Comparison of ENCODE assay signal across 27 cellular contexts in genomic region chr14:22419620-22420019, GRCh38.
DNase-seq lines count a peak whose midpoint lies in the region; ATAC-seq, FAIRE-seq and TF ChIP-seq lines count a peak whose summit lies in the region.
"Had no signal": no experiment of that assay in that cellular context is flagged by ENCODE, and none has a peak within 500 bp of the region (broad histone marks: within the 10 kb centered on the region; RNA-seq: fewer than 3 reads in every experiment).

No MANE protein-coding gene starts in this region.

- no peak overlapping the region for H3K56ac ChIP-seq in H1 (replicated peaks; ENCODE audit: insufficient read length, low read depth, low read length)

- H2AK5ac ChIP-seq in H1 (ENCODE audit: low read depth, low read length), result no peak overlapping the region

- H3K23me2 ChIP-seq in H1 (ENCODE audit: low read depth, low read length), result no peaks in the 10 kb centered on the region

- no peaks in the 10 kb centered on the region for H3K36me3 Mint-ChIP-seq in mesothelial cell of epicardium
- H3K36me3 Mint-ChIP-seq: activated naive CD4-positive, alpha-beta T cell treated with anti-CD3 and anti-CD28 coated beads, Interleukin-2, amount 10 ng/mL, durations not matched to agents 7 days and 5 days; IgD-negative memory B cell; stimulated activated effector memory CD8-positive, alpha-beta T cell treated with anti-CD3 and anti-CD28 coated beads, Interleukin-12 subunit alpha, Interleukin-12 subunit beta, amount 100 ng/mL, for 72 hours had no signal

- 88% methylated on average over 3 of the region's 3 CpGs; no CpG with 5 or more reads in 1 of the 2 experiments for WGBS in H1 (ENCODE audit: extremely low coverage in 1 of 2, insufficient coverage in 1 of 2, insufficient read length in 1 of 2, insufficient replicate concordance in 2 of 2, low coverage in 1 of 2, low lambda C conversion rate in 2 of 2, missing lambda C conversion rate in 1 of 2), 2 experiments

- H3K4me3 ChIP-seq in Karpas-422 (ENCODE audit: low read length) (no peak overlapping the region), H1 (ENCODE audit: extremely low read depth in 1 of 4, insufficient read depth in 2 of 4, low read depth in 3 of 4, low read length in 4 of 4) (no peak overlapping the region)
- H3K4me3 ChIP-seq: adrenal gland, body of pancreas, gastroesophageal sphincter, hepatocyte, left lung, PC-9, prostate gland had no signal

- H4K91ac ChIP-seq in H1 (replicated peaks; ENCODE audit: insufficient read length, low read length), result no peak overlapping the region

- no peak for TF ChIP-seq RAD21 in H1 (IDR thresholded peaks at IDR 0.05 in 1 of 2, conservative IDR thresholded peaks at IDR 0.05 in 1 of 2; ENCODE audit: low read depth in 2 of 2, low read length in 2 of 2)

- peak; percentile 66 for DNase-seq in A172 (ENCODE audit: low spot score)
- no peak for DNase-seq in Karpas-422
- no peak for DNase-seq in H1 (ENCODE audit: low read depth in 1 of 2, low spot score in 2 of 2)
- no peak for DNase-seq in mesothelial cell of epicardium (ENCODE audit: low spot score in 2 of 2, unreplicated experiment in 2 of 2)
- no peak for DNase-seq in SW480 (ENCODE audit: low spot score)
- DNase-seq in cerebellar cortex (ENCODE audit: low spot score), result no peak
- no peak for DNase-seq in HuH-7 (ENCODE audit: low spot score)
- DNase-seq: activated CD4-positive, alpha-beta memory T cell treated with anti-CD3 and anti-CD28 coated beads, Interleukin-2, amount 10 ng/mL, durations not matched to agents 7 days and 5 days; activated naive CD4-positive, alpha-beta T cell treated with anti-CD3 and anti-CD28 coated beads, Interleukin-2, amount 10 ng/mL, durations not matched to agents 7 days and 5 days; adrenal gland; body of pancreas; DND-41; GF-D8; MM.1S; NCI-H2029; NCI-H524 treated with DMSO at 0.1 percent for 48 hours; PC-9; Right ventricle myocardium superior; substantia nigra had no signal

- no peaks in the 10 kb centered on the region for H4K20me1 ChIP-seq in Karpas-422 (ENCODE audit: insufficient read depth, low read depth, low read length)
- no peaks in the 10 kb centered on the region for H4K20me1 ChIP-seq in H1 (replicated peaks in 1 of 2; ENCODE audit: control insufficient read depth in 1 of 2, insufficient read depth in 2 of 2, low read length in 2 of 2)

- no peak overlapping the region for H4K5ac ChIP-seq in H1 (ENCODE audit: insufficient read length, low read depth, low read length)

- no peak overlapping the region for H2BK15ac ChIP-seq in H1 (ENCODE audit: low read length)

- no peak for TF ChIP-seq EP300 in H1 (IDR thresholded peaks at IDR 0.05; ENCODE audit: borderline replicate concordance in 1 of 2, low read depth in 2 of 2, low read length in 2 of 2)

- 0 out of 2 replicates have a peak overlapping the region, but pooled peaks have one; percentile 40 for H2BK5ac ChIP-seq in H1 (ENCODE audit: low read depth, low read length)

- no peak overlapping the region for H2AFZ ChIP-seq in Karpas-422 (ENCODE audit: low read length)
- no peak overlapping the region; the same call in 1 of the 2 replicates for H2AFZ ChIP-seq in H1 (ENCODE audit: low read length)
- H2AFZ ChIP-seq: hepatocyte, PC-9 had no signal

- H3K9ac ChIP-seq in Karpas-422 (ENCODE audit: low read length), result peak overlapping the region; percentile 71
- H3K9ac ChIP-seq in H1 (replicated peaks in 1 of 4; ENCODE audit: extremely low read depth in 1 of 4, low read depth in 3 of 4, low read length in 3 of 4), result no peak overlapping the region

- H3K4me1 ChIP-seq in Karpas-422 (ENCODE audit: low read length) (peaks cover 81% of the 10 kb centered on the region), H1 (replicated peaks in 1 of 4; ENCODE audit: control insufficient read depth in 3 of 4, insufficient read depth in 4 of 4, low read length in 3 of 4) (peaks cover 0 to 2% (median 0%) of the 10 kb centered on the region in 4 experiments; a peak in 1 of 7 replicates)
- H3K4me1 ChIP-seq: adrenal gland, gastroesophageal sphincter, prostate gland had no signal

- TF ChIP-seq CTCF in H1 (IDR thresholded peaks at IDR 0.05; ENCODE audit: control extremely low read depth in 1 of 3, insufficient read depth in 1 of 3, low read depth in 1 of 3, low read length in 3 of 3) (no peak), mesothelial cell of epicardium (IDR thresholded peaks at IDR 0.05; ENCODE audit: unreplicated experiment) (no peak)

- H2BK20ac ChIP-seq in H1 (ENCODE audit: low read length), result no peak overlapping the region

- no peaks in the 10 kb centered on the region for H3K9me3 ChIP-seq in Karpas-422 (ENCODE audit: low read length)
- no peaks in the 10 kb centered on the region for H3K9me3 ChIP-seq in H1 (ENCODE audit: insufficient read depth in 2 of 2, low read depth in 1 of 2, low read length in 1 of 2)
- H3K9me3 ChIP-seq: adrenal gland, body of pancreas, gastroesophageal sphincter, left lung, prostate gland had no signal

- FAIRE-seq in H1 (lab: Jason Lieb, UNC), result no peak

- H3K4ac ChIP-seq in H1 (replicated peaks; ENCODE audit: insufficient read length, low read depth, low read length), result no peak overlapping the region

- no peaks in the 10 kb centered on the region for H3K9me2 ChIP-seq in Karpas-422 (replicated peaks; ENCODE audit: insufficient read depth, low read length)

- H3K18ac ChIP-seq in H1 (ENCODE audit: extremely low read depth, low read length), result no peak overlapping the region

- H3K4me2 ChIP-seq in Karpas-422 (ENCODE audit: low read depth, low read length, poor library complexity, severe bottlenecking) (peak overlapping the region; percentile 64), H1 (ENCODE audit: insufficient read depth in 1 of 2, low read depth in 2 of 2, low read length in 2 of 2) (no peak overlapping the region)
- H3K4me2 ChIP-seq: hepatocyte, PC-9 had no signal

- TF ChIP-seq POLR2A in H1 (IDR thresholded peaks at IDR 0.05; ENCODE audit: control extremely low read depth in 1 of 2, low read depth in 2 of 2, low read length in 2 of 2), result no peak

- no peak overlapping the region for H4K8ac ChIP-seq in H1 (ENCODE audit: extremely low read depth, insufficient read depth, low read length)

- H3K27ac ChIP-seq in Karpas-422 (ENCODE audit: low read length) (peak overlapping the region; percentile 92), H1 (ENCODE audit: low read depth, low read length) (no peak overlapping the region)
- H3K27ac ChIP-seq: 22Rv1, adrenal gland, body of pancreas, gastroesophageal sphincter, hepatocyte, left lung, PC-9, prostate gland had no signal

- H3K23ac ChIP-seq in H1 (ENCODE audit: insufficient read length), result no peak overlapping the region

- H3K27ac Mint-ChIP-seq in mesothelial cell of epicardium, result peak overlapping the region; percentile 37
- H3K27ac Mint-ChIP-seq: activated CD4-positive, alpha-beta memory T cell treated with anti-CD3 and anti-CD28 coated beads, Interleukin-2, amount 10 ng/mL, durations not matched to agents 7 days and 5 days; activated naive CD4-positive, alpha-beta T cell treated with anti-CD3 and anti-CD28 coated beads, Interleukin-2, amount 10 ng/mL, durations not matched to agents 7 days and 5 days; IgD-negative memory B cell; stimulated activated effector memory CD8-positive, alpha-beta T cell treated with anti-CD3 and anti-CD28 coated beads, Interleukin-12 subunit alpha, Interleukin-12 subunit beta, amount 100 ng/mL, for 72 hours had no signal

- no peak overlapping the region for H3K4me3 Mint-ChIP-seq in mesothelial cell of epicardium
- H3K4me3 Mint-ChIP-seq: activated CD4-positive, alpha-beta memory T cell treated with anti-CD3 and anti-CD28 coated beads, Interleukin-2, amount 10 ng/mL, durations not matched to agents 7 days and 5 days; activated naive CD4-positive, alpha-beta T cell treated with anti-CD3 and anti-CD28 coated beads, Interleukin-2, amount 10 ng/mL, durations not matched to agents 7 days and 5 days; stimulated activated effector memory CD8-positive, alpha-beta T cell treated with anti-CD3 and anti-CD28 coated beads, Interleukin-12 subunit alpha, Interleukin-12 subunit beta, amount 100 ng/mL, for 72 hours had no signal

- ATAC-seq in HG02610 (IDR thresholded peaks at IDR 0.05; ENCODE audit: unreplicated experiment), result no peak
- ATAC-seq: body of pancreas; gastroesophageal sphincter; left lung; stimulated activated effector memory CD8-positive, alpha-beta T cell treated with anti-CD3 and anti-CD28 coated beads, Interleukin-12 subunit alpha, Interleukin-12 subunit beta, amount 100 ng/mL, for 72 hours had no signal

- peak overlapping the region; percentile 19; the same call in 1 of the 2 replicates for H2BK12ac ChIP-seq in H1 (ENCODE audit: low read depth, low read length)

- H3K79me2 ChIP-seq in Karpas-422 (ENCODE audit: low read length) (no peaks in the 10 kb centered on the region), H1 (ENCODE audit: control insufficient read depth in 1 of 2, insufficient read depth in 2 of 2, low read length in 2 of 2) (no peaks in the 10 kb centered on the region)
- H3K79me2 ChIP-seq: hepatocyte had no signal

- POLR2A ChIA-PET in H1 (lab: Charles Lee; ENCODE audit: partially characterized antibody), result no interaction called here

- CTCF ChIA-PET in H1 (lab: Charles Lee; ENCODE audit: partially characterized antibody), result interaction anchor here (1.1 to 2.4 kb wide), 2 partner anchors 44 to 52 kb away, joined by 3 to 12 read pairs; no protein-coding TSS in a partner anchor

- H3K27me3 ChIP-seq in Karpas-422 (ENCODE audit: low read length) (no peaks in the 10 kb centered on the region), H1 (replicated peaks in 1 of 4; ENCODE audit: control insufficient read depth in 3 of 4, extremely low read depth in 1 of 4, insufficient read depth in 3 of 4, low read length in 3 of 4) (no peaks in the 10 kb centered on the region)
- H3K27me3 ChIP-seq: adrenal gland, body of pancreas, gastroesophageal sphincter, hepatocyte, left lung had no signal

- no peak overlapping the region for H2BK120ac ChIP-seq in H1 (replicated peaks; ENCODE audit: low read depth, low read length)

- H3K4me1 Mint-ChIP-seq in mesothelial cell of epicardium, result peaks cover 44% of the 10 kb centered on the region
- H3K4me1 Mint-ChIP-seq: activated CD4-positive, alpha-beta memory T cell treated with anti-CD3 and anti-CD28 coated beads, Interleukin-2, amount 10 ng/mL, durations not matched to agents 7 days and 5 days; activated naive CD4-positive, alpha-beta T cell treated with anti-CD3 and anti-CD28 coated beads, Interleukin-2, amount 10 ng/mL, durations not matched to agents 7 days and 5 days; stimulated activated effector memory CD8-positive, alpha-beta T cell treated with anti-CD3 and anti-CD28 coated beads, Interleukin-12 subunit alpha, Interleukin-12 subunit beta, amount 100 ng/mL, for 72 hours had no signal

- no peaks in the 10 kb centered on the region for H3K79me1 ChIP-seq in H1 (ENCODE audit: low read depth, low read length)

- H3K36me3 ChIP-seq in Karpas-422 (ENCODE audit: insufficient read depth, low read length) (no peaks in the 10 kb centered on the region), H1 (ENCODE audit: control insufficient read depth in 2 of 4, insufficient read depth in 4 of 4, low read length in 3 of 4) (no peaks in the 10 kb centered on the region)
- H3K36me3 ChIP-seq: adrenal gland, gastroesophageal sphincter, left lung, prostate gland had no signal

- no peak overlapping the region for H3K14ac ChIP-seq in H1 (ENCODE audit: insufficient read length)

- peaks cover 4% of the 10 kb centered on the region for H3K9me3 Mint-ChIP-seq in mesothelial cell of epicardium
- H3K9me3 Mint-ChIP-seq: activated CD4-positive, alpha-beta memory T cell treated with anti-CD3 and anti-CD28 coated beads, Interleukin-2, amount 10 ng/mL, durations not matched to agents 7 days and 5 days; activated naive CD4-positive, alpha-beta T cell treated with anti-CD3 and anti-CD28 coated beads, Interleukin-2, amount 10 ng/mL, durations not matched to agents 7 days and 5 days; stimulated activated effector memory CD8-positive, alpha-beta T cell treated with anti-CD3 and anti-CD28 coated beads, Interleukin-12 subunit alpha, Interleukin-12 subunit beta, amount 100 ng/mL, for 72 hours had no signal

- no peaks in the 10 kb centered on the region for H3K27me3 Mint-ChIP-seq in mesothelial cell of epicardium (ENCODE audit: low read depth)
- H3K27me3 Mint-ChIP-seq: activated CD4-positive, alpha-beta memory T cell treated with anti-CD3 and anti-CD28 coated beads, Interleukin-2, amount 10 ng/mL, durations not matched to agents 7 days and 5 days; activated naive CD4-positive, alpha-beta T cell treated with anti-CD3 and anti-CD28 coated beads, Interleukin-2, amount 10 ng/mL, durations not matched to agents 7 days and 5 days had no signal
